Comparison of ENCODE assay signal across 8 cellular contexts in genomic region chr16:87956771-87957279, GRCh38. TPM values are rescaled to one million over a fixed set of nuclear protein-coding genes. Genes with fewer than 3 reads are reported as not detected.
DNase-seq lines count a peak whose midpoint lies in the region; ATAC-seq, FAIRE-seq and TF ChIP-seq lines count a peak whose summit lies in the region.

No MANE protein-coding gene starts in this region.

- no peaks in the 10 kb centered on the region for H3K9me3 Mint-ChIP-seq in naive thymus-derived CD4-positive, alpha-beta T cell

- peaks cover 13% of the 10 kb centered on the region for H3K36me3 ChIP-seq in A673 (ENCODE audit: insufficient read depth, low read length, poor library complexity, severe bottlenecking)
- peaks cover 0 to 5% (median 0%) of the 10 kb centered on the region in 3 donors for H3K36me3 ChIP-seq in Peyer's patch
- H3K36me3 ChIP-seq in bronchial epithelial cell (ENCODE audit: control insufficient read depth, insufficient read depth, low read length): peaks cover 1% of the 10 kb centered on the region
- H3K36me3 ChIP-seq in naive thymus-derived CD4-positive, alpha-beta T cell (ENCODE audit: control insufficient read depth in 2 of 3, insufficient read depth in 3 of 3, low read length in 3 of 3): peaks cover 0 to 21% (median 0%) of the 10 kb centered on the region in 3 experiments
- H3K36me3 ChIP-seq in ascending aorta: peaks cover 0 to 12% of the 10 kb centered on the region in 2 donors

- H3K27me3 ChIP-seq in A673 (replicated peaks; ENCODE audit: insufficient read depth, low read depth, low read length, poor library complexity) (no peaks in the 10 kb centered on the region), Peyer's patch (no peaks in the 10 kb centered on the region), bronchial epithelial cell (ENCODE audit: control insufficient read depth, insufficient read depth, low read length) (no peaks in the 10 kb centered on the region), ascending aorta (no peaks in the 10 kb centered on the region)
- no peaks in the 10 kb centered on the region for H3K27me3 ChIP-seq in naive thymus-derived CD4-positive, alpha-beta T cell (ENCODE audit: control insufficient read depth in 2 of 2, insufficient read depth in 2 of 2, low read length in 2 of 2)

- peak; percentile 45 for ATAC-seq in GM18868 (IDR thresholded peaks at IDR 0.05; ENCODE audit: unreplicated experiment)
- ATAC-seq in naive thymus-derived CD4-positive, alpha-beta T cell: peak; percentile 19
- no peak for ATAC-seq in GM18502 (IDR thresholded peaks at IDR 0.05; ENCODE audit: poor library complexity, unreplicated experiment)

- H3K4me1 Mint-ChIP-seq in naive thymus-derived CD4-positive, alpha-beta T cell: peaks cover 51 to 99% (median 84%) of the 10 kb centered on the region in 7 donors

- H3K27ac Mint-ChIP-seq in naive thymus-derived CD4-positive, alpha-beta T cell: peak overlapping the region; percentile 93 to 97 (median 96)

- no peak for FAIRE-seq in bronchial epithelial cell (lab: Jason Lieb, UNC)

- DNase-seq in A673 (ENCODE audit: low spot score) (peak; percentile 82), Peyer's patch (no peak), bronchial epithelial cell (ENCODE audit: low read depth) (peak; percentile 37), ascending aorta (ENCODE audit: low spot score in 2 of 2) (no peak), NCI-H1092 (lab: John Stamatoyannopoulos, UW) (no peak)
- DNase-seq in naive thymus-derived CD4-positive, alpha-beta T cell: peak in 1 of 9 donors; percentile 46

- peak overlapping the region; percentile 77 to 93 (median 86) for H3K4me3 Mint-ChIP-seq in naive thymus-derived CD4-positive, alpha-beta T cell

- POLR2A ChIA-PET in A673 (lab: Charles Lee; ENCODE audit: low non-redundant PET): interaction anchor here (0.5 kb wide), 1 partner anchor 12 kb away, joined by 3 read pairs; no protein-coding TSS in a partner anchor
- POLR2A ChIA-PET in naive thymus-derived CD4-positive, alpha-beta T cell (lab: Charles Lee): no interaction called here

- TF ChIP-seq CTCF in A673 (conservative IDR thresholded peaks at IDR 0.05; ENCODE audit: low read depth, low read length) (peak; percentile 57), Peyer's patch (IDR thresholded peaks at IDR 0.05) (no peak), bronchial epithelial cell (IDR thresholded peaks at IDR 0.05; ENCODE audit: insufficient read depth, low read length, severe bottlenecking) (peak; percentile 44), ascending aorta (IDR thresholded peaks at IDR 0.05) (no peak)

- TF ChIP-seq POLR2A in Peyer's patch (IDR thresholded peaks at IDR 0.05): no peak

- no peaks in the 10 kb centered on the region for H3K9me3 ChIP-seq in A673 (ENCODE audit: low read depth, low read length, poor library complexity, severe bottlenecking)
- no peaks in the 10 kb centered on the region for H3K9me3 ChIP-seq in Peyer's patch
- no peaks in the 10 kb centered on the region for H3K9me3 ChIP-seq in naive thymus-derived CD4-positive, alpha-beta T cell (ENCODE audit: control insufficient read depth in 2 of 3, low read length in 3 of 3)
- H3K9me3 ChIP-seq in ascending aorta: no peaks in the 10 kb centered on the region

- intact Hi-C loops in A673 (cut with micrococcal nuclease; ENCODE audit: unreplicated experiment) (loop anchor here (10.0 kb wide), 2 partner anchors 68 to 478 kb away; no protein-coding TSS in a partner anchor), ascending aorta (cut with DNase I) (no loop called here)
- intact Hi-C loops in naive thymus-derived CD4-positive, alpha-beta T cell (cut with micrococcal nuclease): loop anchor here (1.0 to 10.0 kb wide), 4 partner anchors 480 to 748 kb away; partner anchors contain the start of genes C16orf95 (in 1 of the 2), CTU2 (in 1 of the 2) and RNF166 (in 1 of the 2)

- no peaks in the 10 kb centered on the region for H3K27me3 Mint-ChIP-seq in naive thymus-derived CD4-positive, alpha-beta T cell

- H3K36me3 Mint-ChIP-seq in naive thymus-derived CD4-positive, alpha-beta T cell: peaks cover 0 to 30% (median 11%) of the 10 kb centered on the region in 5 donors

- H3K4me1 ChIP-seq in A673 (ENCODE audit: insufficient read depth, low read length, poor library complexity, severe bottlenecking) (peaks cover 28% of the 10 kb centered on the region), Peyer's patch (peaks cover 0 to 41% (median 24%) of the 10 kb centered on the region in 4 donors), ascending aorta (peaks cover 0 to 9% of the 10 kb centered on the region in 2 donors)
- peaks cover 30 to 77% of the 10 kb centered on the region in 2 donors for H3K4me1 ChIP-seq in naive thymus-derived CD4-positive, alpha-beta T cell (ENCODE audit: control insufficient read depth in 2 of 2, insufficient read depth in 2 of 2, low read length in 2 of 2)

- H3K4me3 ChIP-seq in A673 (ENCODE audit: low read depth, low read length, poor library complexity, severe bottlenecking) (peak overlapping the region; percentile 28), Peyer's patch (peak overlapping the region in 2 of 4 donors; percentile 12 to 21), bronchial epithelial cell (ENCODE audit: low read depth, low read length) (no peak overlapping the region), ascending aorta (peak overlapping the region in 1 of 2 donors; percentile 10)
- H3K4me3 ChIP-seq in naive thymus-derived CD4-positive, alpha-beta T cell (ENCODE audit: low read length): peak overlapping the region; percentile 50

- CTCF ChIA-PET in A673 (lab: Charles Lee): interaction anchor here (1.1 kb wide), 1 partner anchor 178 kb away, joined by 3 read pairs; no protein-coding TSS in a partner anchor
- CTCF ChIA-PET in naive thymus-derived CD4-positive, alpha-beta T cell (lab: Charles Lee): interaction anchor here (0.6 kb wide), 1 partner anchor 41 kb away, joined by 6 read pairs; no protein-coding TSS in a partner anchor

- H3K27ac ChIP-seq in A673 (ENCODE audit: low read depth, low read length, poor library complexity, severe bottlenecking) (peak overlapping the region; percentile 75), Peyer's patch (peak overlapping the region; percentile 45 to 83 (median 75)), ascending aorta (no peak overlapping the region)
- H3K27ac ChIP-seq in naive thymus-derived CD4-positive, alpha-beta T cell (ENCODE audit: low read depth, low read length): peak overlapping the region; percentile 77

- no TSS peak for BruUV-seq in A673 (replicated peaks; lab: Mats Ljungman, UMichigan)

RNA-seq across cellular contexts. Expression of gene BANP, which starts 5.6 kb away (rescaled TPM):
- total RNA-seq in A673 (2021): 35.2 and 44.3 TPM in 2 replicates
- total RNA-seq in Peyer's patch: 100 to 1,000 TPM in 1 of 4 donors, 10 to 100 TPM in 3; 27.6 to 113 (median 42.7) TPM
- 22.1 and 25.5 TPM in 2 replicates for total RNA-seq in bronchial epithelial cell
- total RNA-seq in naive thymus-derived CD4-positive, alpha-beta T cell: 10 to 100 TPM; 43.6 to 81.2 (median 68.5) TPM
- polyA plus RNA-seq in naive thymus-derived CD4-positive, alpha-beta T cell: 10 to 100 TPM; 17.2 to 28.9 TPM
- 23.4 TPM for total RNA-seq in ascending aorta

RNA-seq across cellular contexts. Expression of gene CA5A, which starts 20.5 kb away (rescaled TPM):
- total RNA-seq in A673 (2021) (not detected in 2 replicates), Peyer's patch (not detected), bronchial epithelial cell (not detected in 2 replicates), ascending aorta (not detected)
- not detected for total RNA-seq in naive thymus-derived CD4-positive, alpha-beta T cell
- polyA plus RNA-seq in naive thymus-derived CD4-positive, alpha-beta T cell: not detected

Comparison
In these comparisons a context has a peak if more than half of its experiments do, and no peak if none do; other contexts are left out.
1. DNase-seq: peak in A673 (single experiment) and bronchial epithelial cell (single experiment); none in Peyer's patch (0 of 3), ascending aorta (0 of 2) and NCI-H1092 (single experiment).
2. H3K27ac ChIP-seq: peak in A673 (single experiment), Peyer's patch (4 of 4) and naive thymus-derived CD4-positive, alpha-beta T cell (single experiment); none in ascending aorta (0 of 2).
3. CTCF ChIP-seq: peak in A673 (single experiment) and bronchial epithelial cell (single experiment); none in Peyer's patch (0 of 6) and ascending aorta (0 of 3).